ENCODE assay signal across 8 cellular contexts in the genomic region with DNA sequence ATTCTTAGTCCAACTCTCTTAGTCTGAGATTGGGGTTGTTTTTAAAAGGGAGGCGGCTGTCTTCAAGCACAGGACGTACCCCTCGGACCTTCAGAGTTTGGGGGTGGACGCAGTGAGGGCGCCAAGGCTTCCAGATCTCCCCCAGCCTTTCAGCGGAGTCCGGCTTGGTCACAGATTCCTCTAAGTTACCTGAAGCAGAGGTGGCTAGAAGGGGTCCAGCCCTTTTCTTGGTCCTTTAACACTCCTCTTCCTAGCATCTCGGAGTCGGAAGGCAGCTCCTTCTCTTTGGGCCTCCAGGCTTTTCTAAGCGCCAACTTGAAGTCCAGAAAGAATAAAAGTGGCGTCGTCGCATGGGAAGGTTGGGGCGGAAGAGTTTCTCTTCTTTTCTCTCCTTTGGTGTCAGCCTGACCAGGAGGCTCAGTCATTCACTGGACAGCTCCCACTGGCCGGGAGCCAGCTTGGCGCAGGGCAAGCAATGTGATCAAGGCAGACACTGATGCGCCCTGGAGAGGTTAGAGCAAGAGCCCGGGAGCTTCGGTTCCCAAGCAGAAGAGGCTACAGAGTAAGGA. TPM values are rescaled to one million over a fixed set of nuclear protein-coding genes. Genes with fewer than 3 reads are reported as not detected.
A peak's percentile ranks its signal among the peaks of the same experiment; 100 is the strongest.
DNase-seq lines count a peak whose midpoint lies in the region; ATAC-seq and TF ChIP-seq lines count a peak whose summit lies in the region.
"Had no signal": no experiment of that assay in that cellular context is flagged by ENCODE, and none has a peak within 500 bp of the region (broad histone marks: within the 10 kb centered on the region; RNA-seq: fewer than 3 reads in every experiment).

No MANE protein-coding gene starts in this region.

- no peak overlapping the region for H3K9ac ChIP-seq in skeletal muscle tissue (ENCODE audit: low read depth in 1 of 3, low read length in 3 of 3)

- H3K9me3 Mint-ChIP-seq in immature natural killer cell, result peaks cover 0 to 6% (median 0%) of the 10 kb centered on the region in 6 donors

- no peaks in the 10 kb centered on the region for H3K36me3 ChIP-seq in body of pancreas (replicated peaks in 1 of 2; ENCODE audit: insufficient read depth in 1 of 2, low read depth in 2 of 2)
- H3K36me3 ChIP-seq in skeletal muscle tissue (ENCODE audit: control insufficient read depth in 3 of 3, insufficient read depth in 3 of 3, low read length in 3 of 3), result no peaks in the 10 kb centered on the region

- intact Hi-C loops in body of pancreas (cut with DNase I), result no loop called here

- no peaks in the 10 kb centered on the region for H3K9me3 ChIP-seq in body of pancreas
- no peaks in the 10 kb centered on the region for H3K9me3 ChIP-seq in skeletal muscle tissue (ENCODE audit: control insufficient read depth in 3 of 3, low read length in 3 of 3)

- H3K27ac ChIP-seq in body of pancreas, result no peak overlapping the region
- no peak overlapping the region for H3K27ac ChIP-seq in skeletal muscle tissue (ENCODE audit: low read depth, low read length)

- H3K27ac Mint-ChIP-seq in immature natural killer cell, result peak overlapping the region in 2 of 6 donors; percentile 1 to 31

- peak overlapping the region; percentile 80 to 93 (median 86) for H3K4me3 Mint-ChIP-seq in immature natural killer cell

- no peak for TF ChIP-seq POLR2A in NB4 (IDR thresholded peaks at IDR 0.05; ENCODE audit: extremely low read depth, insufficient read length)
- no peak for TF ChIP-seq POLR2A in body of pancreas (IDR thresholded peaks at IDR 0.05)

- H3K36me3 Mint-ChIP-seq in immature natural killer cell, result no peaks in the 10 kb centered on the region

- peaks cover 29 to 39% (median 39%) of the 10 kb centered on the region in 3 donors for H3K27me3 Mint-ChIP-seq in immature natural killer cell (ENCODE audit: low read depth in 3 of 3)

- H3K4me3 ChIP-seq in NB4 (ENCODE audit: low read depth, low read length) (peak overlapping the region; percentile 72), body of pancreas (no peak overlapping the region), skeletal muscle tissue (ENCODE audit: low read length in 3 of 3) (peak overlapping the region in 2 of 3 donors; percentile 41 to 60)

- 4 to 6% methylated on average over 15 to 19 of the region's 19 CpGs for WGBS in body of pancreas, 2 donors

- peak; percentile 4 for ATAC-seq in GM18498 (IDR thresholded peaks at IDR 0.05; ENCODE audit: unreplicated experiment)
- ATAC-seq in body of pancreas, result peak; percentile 39
- ATAC-seq in GM21825 (IDR thresholded peaks at IDR 0.05; ENCODE audit: unreplicated experiment), result no peak

- H3K4me1 ChIP-seq in body of pancreas (peaks cover 27% of the 10 kb centered on the region), skeletal muscle tissue (ENCODE audit: control insufficient read depth in 3 of 3, insufficient read depth in 3 of 3, low read length in 3 of 3) (peaks cover 11 to 27% (median 22%) of the 10 kb centered on the region in 3 donors)

- TF ChIP-seq CTCF in NB4 (IDR thresholded peaks at IDR 0.05; ENCODE audit: low read depth, low read length) (no peak), body of pancreas (IDR thresholded peaks at IDR 0.05) (no peak)

- H3K4me1 Mint-ChIP-seq in immature natural killer cell, result peaks cover 37 to 68% of the 10 kb centered on the region in 2 donors

- DNase-seq in NB4 (ENCODE audit: low read depth), result peak; percentile 60
- DNase-seq in body of pancreas, result peak; percentile 62 to 80 (median 69)
- DNase-seq in immature natural killer cell, result no peak
- no peak for DNase-seq in central memory CD4-positive, alpha-beta T cell

- no peaks in the 10 kb centered on the region for H3K27me3 ChIP-seq in body of pancreas
- H3K27me3 ChIP-seq in skeletal muscle tissue (ENCODE audit: control insufficient read depth in 3 of 3, insufficient read depth in 3 of 3, low read length in 3 of 3), result peaks cover 0 to 50% (median 42%) of the 10 kb centered on the region in 3 donors

RNA-seq across cellular contexts. Expression of gene OR6S1, which starts 9.6 kb away (rescaled TPM):
- total RNA-seq in body of pancreas, result not detected
- polyA plus RNA-seq in immature natural killer cell, result not detected
- not detected for total RNA-seq in skeletal muscle tissue
- total RNA-seq: urinary bladder had no signal
- polyA plus RNA-seq: urinary bladder had no signal

RNA-seq across cellular contexts. Expression of gene RNASE12, which starts 40.7 kb away (rescaled TPM):
- total RNA-seq in body of pancreas (not detected), skeletal muscle tissue (not detected)
- polyA plus RNA-seq in immature natural killer cell, result not detected
- total RNA-seq: urinary bladder had no signal
- polyA plus RNA-seq: urinary bladder had no signal

RNA-seq across cellular contexts. Expression of gene RNASE11, which starts 44.1 kb away (rescaled TPM):
- not detected for total RNA-seq in body of pancreas
- not detected for polyA plus RNA-seq in immature natural killer cell
- not detected for total RNA-seq in skeletal muscle tissue
- total RNA-seq: urinary bladder had no signal
- polyA plus RNA-seq: urinary bladder had no signal

RNA-seq across cellular contexts. Expression of gene RNASE4, which starts 52.5 kb away (rescaled TPM):
- total RNA-seq in body of pancreas (10 to 100 TPM; 41.8 to 47.5 TPM), skeletal muscle tissue (17.7 TPM)
- polyA plus RNA-seq in immature natural killer cell, result 1 to 10 TPM in 1 of 3 donors, under 1 TPM in 2; 0.50 to 1.6 (median 0.82) TPM

RNA-seq across cellular contexts. Expression of gene ANG, which starts 56.7 kb away (rescaled TPM):
- total RNA-seq in body of pancreas, result 10 to 100 TPM; 24.1 to 28.0 TPM
- polyA plus RNA-seq in immature natural killer cell, result 1 to 10 TPM in 1 of 3 donors, under 1 TPM in 1, not detected in 1; 0.94 to 2.1 TPM
- 3.7 TPM for total RNA-seq in skeletal muscle tissue

Comparison
In these comparisons a context has a peak if more than half of its experiments do, and no peak if none do; other contexts are left out.
1. DNase-seq: peak in NB4 (single experiment) and body of pancreas (4 of 4); none in immature natural killer cell (0 of 3) and central memory CD4-positive, alpha-beta T cell (single experiment).
2. H3K4me3 ChIP-seq: peak in NB4 (single experiment) and skeletal muscle tissue (2 of 3); none in body of pancreas (0 of 2).